Comparison of ENCODE assay signal across 27 cellular contexts in the genomic region with DNA sequence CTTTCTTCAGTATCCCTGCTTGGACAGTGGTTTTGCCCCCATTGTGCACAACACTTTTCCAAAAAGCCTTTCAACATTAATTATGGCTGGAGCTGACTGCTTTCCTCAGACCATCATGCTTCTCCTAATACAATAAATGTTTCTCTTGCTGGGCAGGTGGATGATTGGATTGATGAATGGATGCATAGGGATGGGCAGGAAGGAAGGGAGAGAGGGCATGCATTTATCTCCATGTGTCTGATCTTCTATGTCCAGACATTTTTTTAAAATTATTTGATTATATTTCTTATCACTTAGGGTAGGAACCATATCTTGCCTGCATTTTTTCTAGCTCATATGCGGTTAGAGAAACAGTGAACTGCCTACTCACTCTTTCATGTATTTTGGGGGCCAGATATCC.
"Had no signal": no experiment of that assay in that cellular context is flagged by ENCODE, and none has a peak within 500 bp of the region (broad histone marks: within the 10 kb centered on the region; RNA-seq: fewer than 3 reads in every experiment).

No MANE protein-coding gene starts in this region.

- H2AFZ ChIP-seq: hepatocyte had no signal

- H3K4me1 Mint-ChIP-seq: memory B cell; stimulated activated naive CD8-positive, alpha-beta T cell treated with anti-CD3 and anti-CD28 coated beads, Interleukin-15, amount 100 ng/mL, for 72 hours had no signal

- FAIRE-seq: colon, endothelial cell of umbilical vein, kidney, small intestine had no signal

- H3K4me3 ChIP-seq: dorsolateral prefrontal cortex, esophagus muscularis mucosa, gastroesophageal sphincter, heart left ventricle, hepatocyte, lung, ovary, right lobe of liver, suprapubic skin, vagina had no signal

- H3K9me3 Mint-ChIP-seq: memory B cell; stimulated activated naive CD8-positive, alpha-beta T cell treated with anti-CD3 and anti-CD28 coated beads, Interleukin-15, amount 100 ng/mL, for 72 hours had no signal

- H3K79me2 ChIP-seq: hepatocyte had no signal

- H3K27me3 Mint-ChIP-seq: memory B cell had no signal

- ATAC-seq: foreskin keratinocyte; gastroesophageal sphincter; heart left ventricle; left lobe of liver; naive thymus-derived CD4-positive, alpha-beta T cell; right lobe of liver; stimulated activated naive CD8-positive, alpha-beta T cell treated with anti-CD3 and anti-CD28 coated beads, Interleukin-15, amount 100 ng/mL, for 72 hours had no signal

- H3K4me1 ChIP-seq: foreskin keratinocyte, suprapubic skin had no signal

- H3K9me3 ChIP-seq: esophagus muscularis mucosa, gastroesophageal sphincter, heart left ventricle, ovary, right lobe of liver, suprapubic skin, vagina had no signal

- H3K27ac ChIP-seq: dorsolateral prefrontal cortex, esophagus muscularis mucosa, foreskin keratinocyte, gastroesophageal sphincter, hepatocyte, ovary, right lobe of liver, suprapubic skin, vagina had no signal

- H3K36me3 Mint-ChIP-seq: memory B cell; naive thymus-derived CD4-positive, alpha-beta T cell had no signal

- H3K27ac Mint-ChIP-seq: memory B cell; naive thymus-derived CD4-positive, alpha-beta T cell; stimulated activated naive CD8-positive, alpha-beta T cell treated with anti-CD3 and anti-CD28 coated beads, Interleukin-15, amount 100 ng/mL, for 72 hours had no signal

- DNase-seq: dorsolateral prefrontal cortex; effector CD8-positive, alpha-beta T cell; foreskin keratinocyte; heart left ventricle; kidney; midbrain; naive thymus-derived CD4-positive, alpha-beta T cell; occipital lobe; ovary; right lobe of liver; small intestine; stimulated activated CD4-positive, alpha-beta T cell treated with anti-CD3 and anti-CD28 coated beads, Interleukin-15, amount 100 ng/mL, for 24 hours; stimulated activated CD4-positive, alpha-beta T cell treated with anti-CD3 and anti-CD28 coated beads, Interleukin-2, amount 100 ng/mL, for 48 hours; stimulated activated CD8-positive, alpha-beta memory T cell treated with anti-CD3 and anti-CD28 coated beads, Interleukin-4, amount 100 ng/mL, for 48 hours; stimulated activated naive CD4-positive, alpha-beta T cell; stimulated activated naive CD8-positive, alpha-beta T cell treated with anti-CD3 and anti-CD28 coated beads, Interleukin-15, amount 100 ng/mL, for 72 hours; trophoblast cell had no signal

- H3K27me3 ChIP-seq: dorsolateral prefrontal cortex, esophagus muscularis mucosa, foreskin keratinocyte, gastroesophageal sphincter, heart left ventricle, hepatocyte, ovary, right lobe of liver, suprapubic skin, vagina had no signal

- H3K4me2 ChIP-seq: hepatocyte had no signal

- H3K36me3 ChIP-seq: esophagus muscularis mucosa, gastroesophageal sphincter, heart left ventricle, ovary, right lobe of liver, suprapubic skin, vagina had no signal

- H3K4me3 Mint-ChIP-seq: memory B cell; naive thymus-derived CD4-positive, alpha-beta T cell; stimulated activated naive CD8-positive, alpha-beta T cell treated with anti-CD3 and anti-CD28 coated beads, Interleukin-15, amount 100 ng/mL, for 72 hours had no signal
